Comparison of ENCODE assay signal across 24 cellular contexts in genomic region chr6:10174761-10175160, GRCh38.
"Had no signal": no experiment of that assay in that cellular context is flagged by ENCODE, and none has a peak within 500 bp of the region (broad histone marks: within the 10 kb centered on the region; RNA-seq: fewer than 3 reads in every experiment).

No MANE protein-coding gene starts in this region.

- H3K4me1 ChIP-seq: left ventricle myocardium inferior, right atrium auricular region, right lobe of liver, transverse colon, upper lobe of right lung had no signal

- H3K36me3 ChIP-seq: left ventricle myocardium inferior, ovary, right atrium auricular region, right lobe of liver, transverse colon, upper lobe of right lung had no signal

- H3K79me2 ChIP-seq: hepatocyte had no signal

- H3K27ac Mint-ChIP-seq: memory B cell; naive thymus-derived CD4-positive, alpha-beta T cell; natural killer cell treated with Interleukin-12 subunit alpha and Interleukin-12 subunit beta and Interleukin-15 and Interleukin-18, amount 100 ng/mL, for 72 hours; progenitor cell of endocrine pancreas; stimulated activated memory B cell treated with anti-CD40 and anti-IgM and Interleukin-4, amounts not matched to agents 10 μg/mL and 1 μg/mL and 100 μg/mL, for 72 hours; stimulated activated naive CD8-positive, alpha-beta T cell treated with anti-CD3 and anti-CD28 coated beads, Interleukin-15, amount 100 ng/mL, for 72 hours had no signal

- H3K4me2 ChIP-seq: hepatocyte, smooth muscle cell had no signal

- H2AFZ ChIP-seq: hepatocyte had no signal

- H3K27me3 Mint-ChIP-seq: natural killer cell treated with Interleukin-12 subunit alpha and Interleukin-12 subunit beta and Interleukin-15 and Interleukin-18, amount 100 ng/mL, for 72 hours; progenitor cell of endocrine pancreas; stimulated activated memory B cell treated with anti-CD40 and anti-IgM and Interleukin-4, amounts not matched to agents 10 μg/mL and 1 μg/mL and 100 μg/mL, for 72 hours; stimulated activated naive CD8-positive, alpha-beta T cell treated with anti-CD3 and anti-CD28 coated beads, Interleukin-15, amount 100 ng/mL, for 72 hours had no signal

- H3K9me3 ChIP-seq: left ventricle myocardium inferior, mucosa of descending colon, ovary, right atrium auricular region, right lobe of liver, transverse colon, upper lobe of right lung had no signal

- H3K4me3 Mint-ChIP-seq: memory B cell; naive thymus-derived CD4-positive, alpha-beta T cell; natural killer cell treated with Interleukin-12 subunit alpha and Interleukin-12 subunit beta and Interleukin-15 and Interleukin-18, amount 100 ng/mL, for 72 hours; stimulated activated memory B cell treated with anti-CD40 and anti-IgM and Interleukin-4, amounts not matched to agents 10 μg/mL and 1 μg/mL and 100 μg/mL, for 72 hours; stimulated activated naive CD8-positive, alpha-beta T cell treated with anti-CD3 and anti-CD28 coated beads, Interleukin-15, amount 100 ng/mL, for 72 hours had no signal

- H3K4me3 ChIP-seq: hepatocyte, left ventricle myocardium inferior, lung, mucosa of descending colon, ovary, right atrium auricular region, right lobe of liver, smooth muscle cell, transverse colon, upper lobe of right lung had no signal

- H3K36me3 Mint-ChIP-seq: memory B cell; natural killer cell treated with Interleukin-12 subunit alpha and Interleukin-12 subunit beta and Interleukin-15 and Interleukin-18, amount 100 ng/mL, for 72 hours; stimulated activated memory B cell treated with anti-CD40 and anti-IgM and Interleukin-4, amounts not matched to agents 10 μg/mL and 1 μg/mL and 100 μg/mL, for 72 hours had no signal

- H3K27ac ChIP-seq: hepatocyte, left ventricle myocardium inferior, ovary, right atrium auricular region, right lobe of liver, transverse colon, upper lobe of right lung had no signal

- ATAC-seq: mucosa of descending colon; naive thymus-derived CD4-positive, alpha-beta T cell; natural killer cell treated with Interleukin-12 subunit alpha and Interleukin-12 subunit beta and Interleukin-15 and Interleukin-18, amount 100 ng/mL, for 72 hours; right lobe of liver; stimulated activated memory B cell treated with anti-CD40 and anti-IgM and Interleukin-4, amounts not matched to agents 10 μg/mL and 1 μg/mL and 100 μg/mL, for 72 hours; stimulated activated naive CD8-positive, alpha-beta T cell treated with anti-CD3 and anti-CD28 coated beads, Interleukin-15, amount 100 ng/mL, for 72 hours; upper lobe of right lung had no signal

- H3K4me1 Mint-ChIP-seq: memory B cell; stimulated activated memory B cell treated with anti-CD40 and anti-IgM and Interleukin-4, amounts not matched to agents 10 μg/mL and 1 μg/mL and 100 μg/mL, for 72 hours; stimulated activated naive CD8-positive, alpha-beta T cell treated with anti-CD3 and anti-CD28 coated beads, Interleukin-15, amount 100 ng/mL, for 72 hours had no signal

- H3K27me3 ChIP-seq: hepatocyte, ovary, right atrium auricular region, right lobe of liver, transverse colon, upper lobe of right lung had no signal

- DNase-seq: islet precursor cell; left ventricle myocardium inferior; midbrain; mucosa of descending colon; naive thymus-derived CD4-positive, alpha-beta T cell; ovary; right lobe of liver; stimulated activated CD4-positive, alpha-beta T cell treated with anti-CD3 and anti-CD28 coated beads, Interleukin-1b, Interleukin-23, amount 100 ng/mL, for 48 hours; stimulated activated CD4-positive, alpha-beta T cell treated with anti-CD3 and anti-CD28 coated beads, Interleukin-2, amount 100 ng/mL, for 48 hours; stimulated activated CD4-positive, alpha-beta T cell treated with anti-CD3 and anti-CD28 coated beads, Interleukin-4, amount 100 ng/mL, for 4 hours; stimulated activated CD8-positive, alpha-beta memory T cell treated with anti-CD3 and anti-CD28 coated beads, Interleukin-4, amount 100 ng/mL, for 48 hours; stimulated activated naive CD4-positive, alpha-beta T cell treated with Interleukin-2 at 50 U/mL for 16 hours; stimulated activated naive CD8-positive, alpha-beta T cell treated with anti-CD3 and anti-CD28 coated beads, Interleukin-15, amount 100 ng/mL, for 72 hours; substantia nigra; transverse colon; upper lobe of right lung had no signal
